Comparison of ENCODE assay signal across 15 cellular contexts in the genomic region with DNA sequence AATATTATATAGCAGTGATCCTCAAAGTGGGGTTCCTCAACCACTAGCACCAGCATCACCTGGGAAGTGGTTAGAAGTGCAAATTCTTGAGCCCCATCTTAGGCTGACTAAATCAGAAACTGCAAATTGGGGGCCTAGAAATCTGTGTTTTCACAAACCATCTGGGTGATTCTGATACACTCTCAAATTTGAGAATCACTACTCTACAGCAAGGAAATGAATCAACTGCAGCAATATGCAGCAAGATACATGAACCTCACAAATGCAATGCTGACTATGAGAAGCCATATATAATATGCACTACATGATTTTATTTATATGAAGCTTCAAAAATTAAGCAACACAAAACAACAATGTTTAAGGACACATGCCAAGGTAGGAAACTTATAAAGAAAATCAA. TPM values are rescaled to one million over a fixed set of nuclear protein-coding genes. Genes with fewer than 3 reads are reported as not detected.
A peak's percentile ranks its signal among the peaks of the same experiment; 100 is the strongest.
DNase-seq lines count a peak whose midpoint lies in the region; ATAC-seq lines count a peak whose summit lies in the region.
"Had no signal": no experiment of that assay in that cellular context is flagged by ENCODE, and none has a peak within 500 bp of the region (broad histone marks: within the 10 kb centered on the region; RNA-seq: fewer than 3 reads in every experiment).

No MANE protein-coding gene starts in this region.

- H3K27ac Mint-ChIP-seq in activated T-cell treated with anti-CD3 and anti-CD28 coated beads, Interleukin-2, amount 50 U/mL, for 72 hours: no peak overlapping the region
- no peak overlapping the region for H3K27ac Mint-ChIP-seq in activated T-cell treated with anti-CD3 and anti-CD28 coated beads, Interleukin-2, amount 50 U/mL, for 24 hours
- H3K27ac Mint-ChIP-seq in activated naive CD4-positive, alpha-beta T cell treated with anti-CD3 and anti-CD28 coated beads, Interleukin-2, amount 50 U/mL, for 72 hours: no peak overlapping the region
- H3K27ac Mint-ChIP-seq in activated T-helper 17 cell treated with anti-CD3 and anti-CD28 coated beads, Interleukin-2, amount 50 U/mL, for 72 hours: no peak overlapping the region
- H3K27ac Mint-ChIP-seq: B cell; CD4-positive, alpha-beta T cell; CD8-positive, alpha-beta T cell had no signal

- H3K9me3 Mint-ChIP-seq in activated T-cell treated with anti-CD3 and anti-CD28 coated beads, Interleukin-2, amount 50 U/mL, for 72 hours: peaks cover 0 to 3% of the 10 kb centered on the region in 2 donors
- peaks cover 5% of the 10 kb centered on the region for H3K9me3 Mint-ChIP-seq in activated T-cell treated with anti-CD3 and anti-CD28 coated beads, Interleukin-2, amount 50 U/mL, for 24 hours
- H3K9me3 Mint-ChIP-seq in activated naive CD4-positive, alpha-beta T cell treated with anti-CD3 and anti-CD28 coated beads, Interleukin-2, amount 50 U/mL, for 72 hours: no peaks in the 10 kb centered on the region
- no peaks in the 10 kb centered on the region for H3K9me3 Mint-ChIP-seq in activated T-helper 17 cell treated with anti-CD3 and anti-CD28 coated beads, Interleukin-2, amount 50 U/mL, for 72 hours
- H3K9me3 Mint-ChIP-seq: CD4-positive, alpha-beta T cell had no signal

- no peaks in the 10 kb centered on the region for H3K36me3 Mint-ChIP-seq in activated T-cell treated with anti-CD3 and anti-CD28 coated beads, Interleukin-2, amount 50 U/mL, for 72 hours (ENCODE audit: insufficient read depth in 2 of 2)
- no peaks in the 10 kb centered on the region for H3K36me3 Mint-ChIP-seq in activated T-cell treated with anti-CD3 and anti-CD28 coated beads, Interleukin-2, amount 50 U/mL, for 24 hours (ENCODE audit: low read depth)
- H3K36me3 Mint-ChIP-seq in activated naive CD4-positive, alpha-beta T cell treated with anti-CD3 and anti-CD28 coated beads, Interleukin-2, amount 50 U/mL, for 72 hours: no peaks in the 10 kb centered on the region
- H3K36me3 Mint-ChIP-seq in activated T-helper 17 cell treated with anti-CD3 and anti-CD28 coated beads, Interleukin-2, amount 50 U/mL, for 72 hours (ENCODE audit: low read depth): no peaks in the 10 kb centered on the region
- H3K36me3 Mint-ChIP-seq: CD8-positive, alpha-beta T cell had no signal

- ATAC-seq in activated T-cell treated with anti-CD3 and anti-CD28 coated beads, Interleukin-2, amount 50 U/mL, for 72 hours (replicated peaks in 1 of 2): peak; percentile 22 to 39
- ATAC-seq in activated naive CD4-positive, alpha-beta T cell treated with anti-CD3 and anti-CD28 coated beads, Interleukin-2, amount 50 U/mL, for 72 hours: peak; percentile 58 to 66
- peak; percentile 61 for ATAC-seq in activated T-helper 17 cell treated with anti-CD3 and anti-CD28 coated beads, Interleukin-2, amount 50 U/mL, for 72 hours (replicated peaks)
- ATAC-seq: CD8-positive, alpha-beta T cell had no signal

- no peaks in the 10 kb centered on the region for H3K4me1 Mint-ChIP-seq in activated T-cell treated with anti-CD3 and anti-CD28 coated beads, Interleukin-2, amount 50 U/mL, for 72 hours (ENCODE audit: low read depth)
- H3K4me1 Mint-ChIP-seq in activated T-cell treated with anti-CD3 and anti-CD28 coated beads, Interleukin-2, amount 50 U/mL, for 24 hours (ENCODE audit: low read depth): no peaks in the 10 kb centered on the region
- H3K4me1 Mint-ChIP-seq in activated T-helper 17 cell treated with anti-CD3 and anti-CD28 coated beads, Interleukin-2, amount 50 U/mL, for 72 hours: no peaks in the 10 kb centered on the region
- H3K4me1 Mint-ChIP-seq: B cell had no signal

- no peak overlapping the region for H3K4me3 Mint-ChIP-seq in activated T-cell treated with anti-CD3 and anti-CD28 coated beads, Interleukin-2, amount 50 U/mL, for 72 hours
- H3K4me3 Mint-ChIP-seq in activated T-cell treated with anti-CD3 and anti-CD28 coated beads, Interleukin-2, amount 50 U/mL, for 24 hours: no peak overlapping the region
- H3K4me3 Mint-ChIP-seq in activated T-helper 17 cell treated with anti-CD3 and anti-CD28 coated beads, Interleukin-2, amount 50 U/mL, for 72 hours: no peak overlapping the region
- H3K4me3 Mint-ChIP-seq: B cell; CD4-positive, alpha-beta T cell; CD8-positive, alpha-beta T cell had no signal

- H3K27me3 Mint-ChIP-seq in activated T-cell treated with anti-CD3 and anti-CD28 coated beads, Interleukin-2, amount 50 U/mL, for 72 hours (ENCODE audit: low read depth): peaks cover 8% of the 10 kb centered on the region
- H3K27me3 Mint-ChIP-seq in activated T-cell treated with anti-CD3 and anti-CD28 coated beads, Interleukin-2, amount 50 U/mL, for 24 hours: peaks cover 7% of the 10 kb centered on the region
- no peaks in the 10 kb centered on the region for H3K27me3 Mint-ChIP-seq in activated T-helper 17 cell treated with anti-CD3 and anti-CD28 coated beads, Interleukin-2, amount 50 U/mL, for 72 hours
- H3K27me3 Mint-ChIP-seq: B cell; CD4-positive, alpha-beta T cell had no signal

- DNase-seq in activated T-cell treated with anti-CD3 and anti-CD28 coated beads, Interleukin-2, amount 50 U/mL, for 72 hours: no peak
- DNase-seq in activated T-cell treated with anti-CD3 and anti-CD28 coated beads, Interleukin-2, amount 50 U/mL, for 24 hours: no peak
- no peak for DNase-seq in activated naive CD4-positive, alpha-beta T cell treated with anti-CD3 and anti-CD28 coated beads, Interleukin-2, amount 50 U/mL, for 72 hours (ENCODE audit: low spot score in 2 of 2)
- no peak for DNase-seq in activated naive CD4-positive, alpha-beta T cell (lab: John Stamatoyannopoulos, UW)
- DNase-seq in NCI-H524 treated with DMSO at 0.1 percent for 48 hours (lab: John Stamatoyannopoulos, UW): no peak
- DNase-seq: 8988T; AML-193; Caco-2; Calu3; CD4-positive, alpha-beta T cell; CD8-positive, alpha-beta T cell; DMS79 treated with DMSO at 0.1 percent for 48 hours; GF-D8 had no signal

RNA-seq across cellular contexts. Expression of gene IRS4, which starts 36.2 kb away (rescaled TPM):
- not detected for total RNA-seq in activated T-cell treated with anti-CD3 and anti-CD28 coated beads, Interleukin-2, amount 50 U/mL, for 72 hours
- not detected for total RNA-seq in activated naive CD4-positive, alpha-beta T cell treated with anti-CD3 and anti-CD28 coated beads, Interleukin-2, amount 50 U/mL, for 72 hours
- total RNA-seq in activated T-helper 17 cell treated with anti-CD3 and anti-CD28 coated beads, Interleukin-2, amount 50 U/mL, for 72 hours: not detected
- total RNA-seq: B cell; Caco-2; Calu3; CD4-positive, alpha-beta T cell; CD8-positive, alpha-beta T cell had no signal
